ENCODE assay signal across 10 cellular contexts in genomic region chr11:27395556-27396258, GRCh38. TPM values are rescaled to one million over a fixed set of nuclear protein-coding genes. Genes with fewer than 3 reads are reported as not detected.
A peak's percentile ranks its signal among the peaks of the same experiment; 100 is the strongest.
DNase-seq lines count a peak whose midpoint lies in the region; ATAC-seq and TF ChIP-seq lines count a peak whose summit lies in the region.
"Had no signal": no experiment of that assay in that cellular context is flagged by ENCODE, and none has a peak within 500 bp of the region (broad histone marks: within the 10 kb centered on the region; RNA-seq: fewer than 3 reads in every experiment).

No MANE protein-coding gene starts in this region.

- H3K36me3 Mint-ChIP-seq in nephron (ENCODE audit: low read depth): peaks cover 11% of the 10 kb centered on the region
- H3K36me3 Mint-ChIP-seq in activated CD4-positive, alpha-beta T cell treated with anti-CD3 and anti-CD28 coated beads for 36 hours (ENCODE audit: low read depth): no peaks in the 10 kb centered on the region

- DNase-seq in Caki2 (ENCODE audit: low read depth) (peak; percentile 87), NCI-H526 treated with DMSO at 0.1 percent for 48 hours (lab: John Stamatoyannopoulos, UW) (peak; percentile 26), esophagus squamous epithelium (lab: John Stamatoyannopoulos, UW) (no peak), HUDEP-2 (lab: John Stamatoyannopoulos, UW; ENCODE audit: unreplicated experiment in 76 of 76) (no peak)
- DNase-seq in activated CD4-positive, alpha-beta T cell treated with anti-CD3 and anti-CD28 coated beads for 48 hours: no peak
- no peak for DNase-seq in activated CD4-positive, alpha-beta T cell treated with anti-CD3 and anti-CD28 coated beads for 36 hours
- DNase-seq: GDM1 had no signal

- H3K4me3 Mint-ChIP-seq in nephron: peak overlapping the region; percentile 36 to 44 (median 36)
- no peak overlapping the region for H3K4me3 Mint-ChIP-seq in activated CD4-positive, alpha-beta T cell treated with anti-CD3 and anti-CD28 coated beads for 36 hours
- H3K4me3 Mint-ChIP-seq: T-helper 1 cell treated with Interleukin-12 subunit alpha and Interleukin-12 subunit beta and Interleukin-4 antibody, amounts not matched to agents 30 μg/mL and 1 μg/mL, for 36 hours had no signal

- no peaks in the 10 kb centered on the region for H3K9me3 ChIP-seq in esophagus squamous epithelium

- no peak for ATAC-seq in activated CD4-positive, alpha-beta T cell treated with anti-CD3 and anti-CD28 coated beads for 36 hours
- no peak for ATAC-seq in GM18498 (IDR thresholded peaks at IDR 0.05; ENCODE audit: unreplicated experiment)

- WGBS in esophagus squamous epithelium, 2 donors: 39 to 50% methylated on average over 7 of the region's 7 CpGs

- TF ChIP-seq POLR2A in esophagus squamous epithelium (IDR thresholded peaks at IDR 0.05): no peak

- no peaks in the 10 kb centered on the region for H3K27me3 ChIP-seq in esophagus squamous epithelium

- H3K4me1 Mint-ChIP-seq in nephron: peaks cover 70% of the 10 kb centered on the region
- no peaks in the 10 kb centered on the region for H3K4me1 Mint-ChIP-seq in activated CD4-positive, alpha-beta T cell treated with anti-CD3 and anti-CD28 coated beads for 36 hours

- CTCF ChIA-PET in activated CD4-positive, alpha-beta T cell treated with anti-CD3 and anti-CD28 coated beads for 36 hours (lab: Charles Lee): interaction anchor here (1.2 kb wide), 1 partner anchor 102 kb away, joined by 4 read pairs; no protein-coding TSS in a partner anchor

- H3K4me3 ChIP-seq in esophagus squamous epithelium: no peak overlapping the region

- peak overlapping the region; percentile 94 to 96 (median 95) for H3K27ac Mint-ChIP-seq in nephron
- no peak overlapping the region for H3K27ac Mint-ChIP-seq in activated CD4-positive, alpha-beta T cell treated with anti-CD3 and anti-CD28 coated beads for 36 hours
- H3K27ac Mint-ChIP-seq: T-helper 1 cell treated with Interleukin-12 subunit alpha and Interleukin-12 subunit beta and Interleukin-4 antibody, amounts not matched to agents 30 μg/mL and 1 μg/mL, for 36 hours had no signal

- peaks cover 5 to 81% (median 28%) of the 10 kb centered on the region in 3 donors for H3K4me1 ChIP-seq in esophagus squamous epithelium

- peak overlapping the region in 3 of 4 donors; percentile 1 to 63 (median 53) for H3K27ac ChIP-seq in esophagus squamous epithelium

- intact Hi-C loops in esophagus squamous epithelium (cut with DNase I): no loop called here
- intact Hi-C loops in activated CD4-positive, alpha-beta T cell treated with anti-CD3 and anti-CD28 coated beads for 36 hours (cut with DNase I, micrococcal nuclease): no loop called here

- TF ChIP-seq CTCF in esophagus squamous epithelium (IDR thresholded peaks at IDR 0.05): no peak
- TF ChIP-seq CTCF in nephron (IDR thresholded peaks at IDR 0.05; ENCODE audit: unreplicated experiment in 3 of 3): no peak

- H3K9me3 Mint-ChIP-seq in nephron: no peaks in the 10 kb centered on the region
- H3K9me3 Mint-ChIP-seq in activated CD4-positive, alpha-beta T cell treated with anti-CD3 and anti-CD28 coated beads for 36 hours (ENCODE audit: low read depth): no peaks in the 10 kb centered on the region
- H3K9me3 Mint-ChIP-seq: T-helper 1 cell treated with Interleukin-12 subunit alpha and Interleukin-12 subunit beta and Interleukin-4 antibody, amounts not matched to agents 30 μg/mL and 1 μg/mL, for 36 hours had no signal

- H3K27me3 Mint-ChIP-seq in nephron (ENCODE audit: low read depth): no peaks in the 10 kb centered on the region
- peaks cover 4% of the 10 kb centered on the region for H3K27me3 Mint-ChIP-seq in activated CD4-positive, alpha-beta T cell treated with anti-CD3 and anti-CD28 coated beads for 36 hours

- H3K36me3 ChIP-seq in esophagus squamous epithelium: no peaks in the 10 kb centered on the region

- in situ Hi-C loops in Caki2 (cut with HindIII; ENCODE audit: low pct_unique_long_range_greater_than_20kb, low sequenced_read_pairs): no loop called here

- POLR2A ChIA-PET in activated CD4-positive, alpha-beta T cell treated with anti-CD3 and anti-CD28 coated beads for 36 hours (lab: Charles Lee): no interaction called here

RNA-seq across cellular contexts. Expression of gene CCDC34, which starts 32.7 kb away (rescaled TPM):
- 16.8 and 29.5 TPM in 2 replicates for total RNA-seq in Caki2 (2014; rRNA removed; shearing (Covaris generic); ENCODE audit: low replicate concordance)
- total RNA-seq in esophagus squamous epithelium: 10 to 100 TPM in 1 of 4 donors, 1 to 10 TPM in 3; 1.3 to 10.4 (median 5.2) TPM
- total RNA-seq in activated CD4-positive, alpha-beta T cell treated with anti-CD3 and anti-CD28 coated beads for 36 hours: 10 to 100 TPM; 24.6 to 42.4 TPM

Comparison
In these comparisons a context has a peak if more than half of its experiments do, and no peak if none do; other contexts are left out.
1. DNase-seq: peak in Caki2 (single experiment) and NCI-H526 treated with DMSO at 0.1 percent for 48 hours (single experiment); none in esophagus squamous epithelium (single experiment), activated CD4-positive, alpha-beta T cell treated with anti-CD3 and anti-CD28 coated beads for 48 hours (single experiment), activated CD4-positive, alpha-beta T cell treated with anti-CD3 and anti-CD28 coated beads for 36 hours (single experiment) and HUDEP-2 (0 of 76).